In genomic region chr1:8945568-8945967, GRCh38 we compare ENCODE assay signal across 21 cellular contexts. TPM values are rescaled to one million over a fixed set of nuclear protein-coding genes. Genes with fewer than 3 reads are reported as not detected.
A peak's percentile ranks its signal among the peaks of the same experiment; 100 is the strongest.
DNase-seq lines count a peak whose midpoint lies in the region; ATAC-seq and TF ChIP-seq lines count a peak whose summit lies in the region.
"Had no signal": no experiment of that assay in that cellular context is flagged by ENCODE, and none has a peak within 500 bp of the region (broad histone marks: within the 10 kb centered on the region; RNA-seq: fewer than 3 reads in every experiment).

Gene CA6, plus strand, starts transcription at chr1:8945868. Its CDS starts 19 bp downstream, at chr1:8945887.

- H3K27ac ChIP-seq in colonic mucosa = no peak within 1 kb of the TSS
- H3K27ac ChIP-seq: brain microvascular endothelial cell, esophagus muscularis mucosa had no signal

- TF ChIP-seq CTCF in lower leg skin (IDR thresholded peaks at IDR 0.05) (no peak), colonic mucosa (IDR thresholded peaks at IDR 0.05) (no peak)

- DNase-seq in T-helper 2 cell treated with Interferon-gamma antibody and Interleukin-4, amounts not matched to agents 5 μg/mL and 100 μg/mL, for 36 hours (ENCODE audit: low spot score) = no peak
- no peak for DNase-seq in T-helper 2 cell
- peak; percentile 57 for DNase-seq in COLO668 (lab: John Stamatoyannopoulos, UW; ENCODE audit: unreplicated experiment)
- no peak for DNase-seq in activated T-helper 1 cell treated with anti-CD3 and anti-CD28 coated beads, Interleukin-12 subunit alpha, Interleukin-12 subunit beta, Interleukin-2, Interleukin-4 antibody, amounts not matched to agents 30 ng/mL and 10 ng/mL and 1 ng/mL, durations not matched to agents 14 hours and 24 hours and 36 hours (ENCODE audit: low spot score)
- DNase-seq in lower leg skin (ENCODE audit: low spot score in 2 of 2) = no peak
- no peak for DNase-seq in AG20443 (ENCODE audit: low spot score)
- no peak for DNase-seq in colonic mucosa
- DNase-seq: activated CD4-positive, alpha-beta T cell treated with anti-CD3 and anti-CD28 coated beads, Interleukin-2, amount 50 U/mL, for 1 hour; activated effector memory CD4-positive, alpha-beta T cell treated with Interleukin-2 at 50 U/mL for 16 hours; brain microvascular endothelial cell; dermis blood vessel endothelial cell; naive B cell; NCI-H1105 treated with DMSO at 0.1 percent for 48 hours; NCI-H2227 treated with DMSO at 0.1 percent for 48 hours had no signal

- no peaks in the 10 kb centered on the region for H3K4me1 ChIP-seq in colonic mucosa
- H3K4me1 ChIP-seq: esophagus muscularis mucosa had no signal

- H3K36me3 Mint-ChIP-seq in T-helper 2 cell treated with Interferon-gamma antibody and Interleukin-4, amounts not matched to agents 5 μg/mL and 100 μg/mL, for 36 hours (ENCODE audit: low read depth) = peaks cover 3% of the 10 kb centered on the region
- peaks cover 14% of the 10 kb centered on the region for H3K36me3 Mint-ChIP-seq in activated T-helper 1 cell treated with anti-CD3 and anti-CD28 coated beads, Interleukin-12 subunit alpha, Interleukin-12 subunit beta, Interleukin-2, Interleukin-4 antibody, amounts not matched to agents 30 ng/mL and 10 ng/mL and 1 ng/mL, durations not matched to agents 14 hours and 24 hours and 36 hours (ENCODE audit: low read depth)
- H3K36me3 Mint-ChIP-seq: naive B cell had no signal

- peak within 1 kb of the TSS; percentile 66 for H3K4me3 Mint-ChIP-seq in T-helper 2 cell treated with Interferon-gamma antibody and Interleukin-4, amounts not matched to agents 5 μg/mL and 100 μg/mL, for 36 hours
- H3K4me3 Mint-ChIP-seq in activated T-helper 1 cell treated with anti-CD3 and anti-CD28 coated beads, Interleukin-12 subunit alpha, Interleukin-12 subunit beta, Interleukin-2, Interleukin-4 antibody, amounts not matched to agents 30 ng/mL and 10 ng/mL and 1 ng/mL, durations not matched to agents 14 hours and 24 hours and 36 hours = peak within 1 kb of the TSS; percentile 68
- H3K4me3 Mint-ChIP-seq: naive B cell had no signal

- no peak for TF ChIP-seq POLR2A in lower leg skin (IDR thresholded peaks at IDR 0.05)

- H3K27me3 Mint-ChIP-seq in T-helper 2 cell treated with Interferon-gamma antibody and Interleukin-4, amounts not matched to agents 5 μg/mL and 100 μg/mL, for 36 hours (ENCODE audit: low read depth) = no peaks in the 10 kb centered on the region
- H3K27me3 Mint-ChIP-seq in activated T-helper 1 cell treated with anti-CD3 and anti-CD28 coated beads, Interleukin-12 subunit alpha, Interleukin-12 subunit beta, Interleukin-2, Interleukin-4 antibody, amounts not matched to agents 30 ng/mL and 10 ng/mL and 1 ng/mL, durations not matched to agents 14 hours and 24 hours and 36 hours (ENCODE audit: insufficient read depth) = no peaks in the 10 kb centered on the region

- peaks cover 63% of the 10 kb centered on the region for H3K4me1 Mint-ChIP-seq in T-helper 2 cell treated with Interferon-gamma antibody and Interleukin-4, amounts not matched to agents 5 μg/mL and 100 μg/mL, for 36 hours (ENCODE audit: low read depth)
- peaks cover 82% of the 10 kb centered on the region for H3K4me1 Mint-ChIP-seq in activated T-helper 1 cell treated with anti-CD3 and anti-CD28 coated beads, Interleukin-12 subunit alpha, Interleukin-12 subunit beta, Interleukin-2, Interleukin-4 antibody, amounts not matched to agents 30 ng/mL and 10 ng/mL and 1 ng/mL, durations not matched to agents 14 hours and 24 hours and 36 hours (ENCODE audit: low read depth)

- no peaks in the 10 kb centered on the region for H3K9me3 Mint-ChIP-seq in T-helper 2 cell treated with Interferon-gamma antibody and Interleukin-4, amounts not matched to agents 5 μg/mL and 100 μg/mL, for 36 hours
- H3K9me3 Mint-ChIP-seq in activated T-helper 1 cell treated with anti-CD3 and anti-CD28 coated beads, Interleukin-12 subunit alpha, Interleukin-12 subunit beta, Interleukin-2, Interleukin-4 antibody, amounts not matched to agents 30 ng/mL and 10 ng/mL and 1 ng/mL, durations not matched to agents 14 hours and 24 hours and 36 hours = no peaks in the 10 kb centered on the region
- H3K9me3 Mint-ChIP-seq: naive B cell had no signal

- no peak within 1 kb of the TSS for H3K4me3 ChIP-seq in lower leg skin (ENCODE audit: low read depth, poor library complexity, severe bottlenecking)
- no peak within 1 kb of the TSS for H3K4me3 ChIP-seq in colonic mucosa
- H3K4me3 ChIP-seq: esophagus muscularis mucosa, GM12878, K562, lung had no signal

- no peak within 1 kb of the TSS for H3K9ac ChIP-seq in colonic mucosa (ENCODE audit: low read depth in 2 of 2, low read length in 2 of 2)

- WGBS in lower leg skin, 2 donors = 88 to 89% methylated on average over 8 of the region's 8 CpGs

- peak within 1 kb of the TSS; percentile 96 for H3K27ac Mint-ChIP-seq in T-helper 2 cell treated with Interferon-gamma antibody and Interleukin-4, amounts not matched to agents 5 μg/mL and 100 μg/mL, for 36 hours
- H3K27ac Mint-ChIP-seq in activated T-helper 1 cell treated with anti-CD3 and anti-CD28 coated beads, Interleukin-12 subunit alpha, Interleukin-12 subunit beta, Interleukin-2, Interleukin-4 antibody, amounts not matched to agents 30 ng/mL and 10 ng/mL and 1 ng/mL, durations not matched to agents 14 hours and 24 hours and 36 hours = peak within 1 kb of the TSS; percentile 98

- no peaks in the 10 kb centered on the region for H3K9me3 ChIP-seq in colonic mucosa
- H3K9me3 ChIP-seq: esophagus muscularis mucosa had no signal

- H3K36me3 ChIP-seq in colonic mucosa = no peaks in the 10 kb centered on the region
- H3K36me3 ChIP-seq: brain microvascular endothelial cell, esophagus muscularis mucosa had no signal

- H3K27me3 ChIP-seq in colonic mucosa = no peaks in the 10 kb centered on the region
- H3K27me3 ChIP-seq: brain microvascular endothelial cell, esophagus muscularis mucosa had no signal

- ATAC-seq in GM21576 (IDR thresholded peaks at IDR 0.05; ENCODE audit: unreplicated experiment) = no peak
- ATAC-seq: GM12878, K562 had no signal

- intact Hi-C loops in activated T-helper 1 cell treated with anti-CD3 and anti-CD28 coated beads, Interleukin-12 subunit alpha, Interleukin-12 subunit beta, Interleukin-2, Interleukin-4 antibody, amounts not matched to agents 30 ng/mL and 10 ng/mL and 1 ng/mL, durations not matched to agents 14 hours and 24 hours and 36 hours (cut with micrococcal nuclease) = no loop called here
- intact Hi-C loops in lower leg skin (cut with DNase I; ENCODE audit: low total_unique reads) = no loop called here
- intact Hi-C loops in colonic mucosa (cut with DNase I) = no loop called here

RNA-seq across cellular contexts. Expression of gene CA6, which starts in this region (rescaled TPM):
- total RNA-seq in activated T-helper 1 cell treated with anti-CD3 and anti-CD28 coated beads, Interleukin-12 subunit alpha, Interleukin-12 subunit beta, Interleukin-2, Interleukin-4 antibody, amounts not matched to agents 30 ng/mL and 10 ng/mL and 1 ng/mL, durations not matched to agents 14 hours and 24 hours and 36 hours = 2.2 and 2.6 TPM in 2 replicates
- total RNA-seq in lower leg skin (10 to 100 TPM; 17.4 to 38.0 (median 26.6) TPM), colonic mucosa (not detected)
- total RNA-seq: A673, dermis blood vessel endothelial cell, esophagus muscularis mucosa, glomerular endothelial cell, GM12878, K562, lung had no signal
